Comparison of ENCODE assay signal across 7 cellular contexts in genomic region chr17:43907425-43907981, GRCh38. TPM values are rescaled to one million over a fixed set of nuclear protein-coding genes. Genes with fewer than 3 reads are reported as not detected.
DNase-seq lines count a peak whose midpoint lies in the region; ATAC-seq and TF ChIP-seq lines count a peak whose summit lies in the region.

Gene MPP2, minus strand, starts transcription at chr17:43907536. Its CDS starts 3,076 bp downstream, at chr17:43904460.

- H3K4me3 ChIP-seq in H7 (ENCODE audit: insufficient read depth, low read depth, low read length) (peak within 1 kb of the TSS; percentile 64), epithelial cell of proximal tubule (ENCODE audit: low read depth, low read length) (peak within 1 kb of the TSS; percentile 55)

- H3K36me3 Mint-ChIP-seq in stimulated activated memory B cell treated with anti-CD40 and anti-IgM and Interleukin-4, amounts not matched to agents 10 μg/mL and 1 μg/mL and 100 μg/mL, for 72 hours = no peaks in the 10 kb centered on the region

- peak within 1 kb of the TSS; percentile 53 for H3K4me3 Mint-ChIP-seq in stimulated activated memory B cell treated with anti-CD40 and anti-IgM and Interleukin-4, amounts not matched to agents 10 μg/mL and 1 μg/mL and 100 μg/mL, for 72 hours

- no peak for TF ChIP-seq CTCF in epithelial cell of proximal tubule (conservative IDR thresholded peaks at IDR 0.05; ENCODE audit: low read depth, low read length)

- H3K27me3 Mint-ChIP-seq in stimulated activated memory B cell treated with anti-CD40 and anti-IgM and Interleukin-4, amounts not matched to agents 10 μg/mL and 1 μg/mL and 100 μg/mL, for 72 hours = peaks cover 60% of the 10 kb centered on the region

- no peaks in the 10 kb centered on the region for H3K9me3 Mint-ChIP-seq in stimulated activated memory B cell treated with anti-CD40 and anti-IgM and Interleukin-4, amounts not matched to agents 10 μg/mL and 1 μg/mL and 100 μg/mL, for 72 hours

- peak; percentile 93 for DNase-seq in H7
- DNase-seq in NCI-H82 treated with DMSO at 0.1 percent for 48 hours (lab: John Stamatoyannopoulos, UW; ENCODE audit: unreplicated experiment) = peak; percentile 69
- DNase-seq in activated T-cell treated with anti-CD3 and anti-CD28 coated beads, Interleukin-2, amount 50 U/mL, for 48 hours = peak; percentile 74 to 77
- no peak for DNase-seq in epithelial cell of proximal tubule (ENCODE audit: low read depth)
- DNase-seq in middle frontal gyrus (ENCODE audit: extremely low spot score, low spot score) = peak; percentile 73

- peaks cover 21% of the 10 kb centered on the region for H3K4me1 Mint-ChIP-seq in stimulated activated memory B cell treated with anti-CD40 and anti-IgM and Interleukin-4, amounts not matched to agents 10 μg/mL and 1 μg/mL and 100 μg/mL, for 72 hours

- peaks cover 41% of the 10 kb centered on the region for H3K27me3 ChIP-seq in H7 (ENCODE audit: control insufficient read depth, insufficient read depth, low read length)

- no peak within 1 kb of the TSS for H3K27ac Mint-ChIP-seq in stimulated activated memory B cell treated with anti-CD40 and anti-IgM and Interleukin-4, amounts not matched to agents 10 μg/mL and 1 μg/mL and 100 μg/mL, for 72 hours

- H3K36me3 ChIP-seq in H7 (replicated peaks; ENCODE audit: control insufficient read depth, insufficient read depth, low read length) = no peaks in the 10 kb centered on the region

- peak; percentile 50 for ATAC-seq in stimulated activated memory B cell treated with anti-CD40 and anti-IgM and Interleukin-4, amounts not matched to agents 10 μg/mL and 1 μg/mL and 100 μg/mL, for 72 hours
- no peak for ATAC-seq in HG03280 (IDR thresholded peaks at IDR 0.05; ENCODE audit: unreplicated experiment)

RNA-seq across cellular contexts. Expression of gene MPP2, which starts in this region (rescaled TPM):
- total RNA-seq in H7 (2014; rRNA removed; shearing (Covaris generic)) = 9.0 and 12.2 TPM in 2 replicates
- total RNA-seq in epithelial cell of proximal tubule = 2.5 and 14.1 TPM in 2 replicates
